ENCODE assay signal across 8 cellular contexts in genomic region chr18:9095297-9096012, GRCh38. TPM values are rescaled to one million over a fixed set of nuclear protein-coding genes. Genes with fewer than 3 reads are reported as not detected.
A peak's percentile ranks its signal among the peaks of the same experiment; 100 is the strongest.
DNase-seq lines count a peak whose midpoint lies in the region; ATAC-seq, FAIRE-seq and TF ChIP-seq lines count a peak whose summit lies in the region.

No MANE protein-coding gene starts in this region.

- FAIRE-seq in kidney (lab: Jason Lieb, UNC), result no peak

- intact Hi-C loops in mucosa of descending colon (cut with DNase I, micrococcal nuclease), result no loop called here
- intact Hi-C loops in kidney (cut with DNase I), result no loop called here

- no peak overlapping the region for H3K9ac ChIP-seq in kidney (ENCODE audit: low read length in 2 of 2)

- DNase-seq in EL (peak; percentile 37), activated T-cell treated with anti-CD3 and anti-CD28 coated beads for 48 hours (ENCODE audit: low read depth) (peak; percentile 54), mucosa of descending colon (no peak), NCI-H2081 (lab: John Stamatoyannopoulos, UW) (no peak), putamen (ENCODE audit: low spot score) (no peak), kidney (no peak)

- H3K4me1 ChIP-seq in mucosa of descending colon (ENCODE audit: low read depth) (peaks cover 10% of the 10 kb centered on the region), kidney (ENCODE audit: control insufficient read depth in 1 of 2, insufficient read depth in 1 of 2, low read depth in 1 of 2, low read length in 2 of 2) (peaks cover 0 to 5% of the 10 kb centered on the region in 2 donors)

- peak; percentile 93 for ATAC-seq in GM21390 (IDR thresholded peaks at IDR 0.05; ENCODE audit: unreplicated experiment)
- ATAC-seq in HG03571 (IDR thresholded peaks at IDR 0.05; ENCODE audit: unreplicated experiment), result peak; percentile 84
- ATAC-seq in mucosa of descending colon, result peak; percentile 52

- no peaks in the 10 kb centered on the region for H3K9me3 ChIP-seq in mucosa of descending colon
- no peaks in the 10 kb centered on the region for H3K9me3 ChIP-seq in kidney (ENCODE audit: control insufficient read depth in 1 of 2, low read length in 2 of 2)

- H3K4me3 ChIP-seq in mucosa of descending colon (no peak overlapping the region), kidney (ENCODE audit: low read length in 2 of 2) (no peak overlapping the region)

- H3K27ac ChIP-seq in kidney (ENCODE audit: low read depth in 2 of 2, low read length in 2 of 2), result no peak overlapping the region

- H3K36me3 ChIP-seq in mucosa of descending colon (ENCODE audit: low read depth) (no peaks in the 10 kb centered on the region), kidney (ENCODE audit: control insufficient read depth in 1 of 2, insufficient read depth in 2 of 2, low read length in 2 of 2) (no peaks in the 10 kb centered on the region)

- TF ChIP-seq CTCF in mucosa of descending colon (IDR thresholded peaks at IDR 0.05) (no peak), kidney (IDR thresholded peaks at IDR 0.05; ENCODE audit: borderline replicate concordance, extremely low read depth, insufficient read depth) (no peak)

RNA-seq across cellular contexts. Expression of gene NDUFV2, which starts 7.0 kb away (rescaled TPM):
- total RNA-seq in mucosa of descending colon, result 100 to 1,000 TPM; 146 to 199 (median 163) TPM
- 131 TPM for total RNA-seq in kidney
- polyA plus RNA-seq in kidney (ENCODE audit: insufficient read depth, low read depth, low replicate concordance), result 391 TPM

RNA-seq across cellular contexts. Expression of gene ANKRD12, which starts 41.1 kb away (rescaled TPM):
- total RNA-seq in mucosa of descending colon (100 to 1,000 TPM in 1 of 3 donors, 10 to 100 TPM in 2; 46.8 to 108 (median 63.6) TPM), kidney (81.8 TPM)
- polyA plus RNA-seq in kidney (ENCODE audit: insufficient read depth, low read depth, low replicate concordance), result 3.9 TPM

Comparison
In these comparisons a context has a peak if more than half of its experiments do, and no peak if none do; other contexts are left out.
1. DNase-seq: peak in EL (single experiment) and activated T-cell treated with anti-CD3 and anti-CD28 coated beads for 48 hours (single experiment); none in mucosa of descending colon (0 of 3), NCI-H2081 (0 of 2), putamen (single experiment) and kidney (single experiment).
2. Peak in every context shown above with its lines, with median percentiles within 50 percentile points of each other: ATAC-seq.